In the genomic region with DNA sequence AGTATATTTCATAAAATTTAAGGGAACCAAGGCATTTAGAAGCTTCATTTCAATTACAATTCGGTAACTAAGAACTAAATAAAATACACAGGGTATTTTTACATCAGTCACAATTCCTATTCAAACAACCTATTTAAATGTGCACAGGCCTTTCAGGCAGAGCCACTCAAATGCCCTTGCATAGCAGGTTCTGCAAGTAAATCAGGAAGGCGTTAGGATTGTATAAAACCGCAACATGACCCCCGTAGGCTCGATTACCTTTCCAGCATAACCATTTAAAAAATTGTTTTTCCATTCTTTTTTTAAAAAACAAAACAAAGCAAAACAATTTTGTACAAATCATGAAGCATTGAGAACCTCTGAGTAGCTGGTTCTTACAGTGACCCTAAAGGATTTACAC, we compare ENCODE assay signal across 27 cellular contexts.
DNase-seq lines count a peak whose midpoint lies in the region; ATAC-seq, FAIRE-seq and TF ChIP-seq lines count a peak whose summit lies in the region.
"Had no signal": no experiment of that assay in that cellular context is flagged by ENCODE, and none has a peak within 500 bp of the region (broad histone marks: within the 10 kb centered on the region; RNA-seq: fewer than 3 reads in every experiment).

No MANE protein-coding gene starts in this region.

- H3K56ac ChIP-seq in H1 (replicated peaks; ENCODE audit: insufficient read length, low read depth, low read length) = no peak overlapping the region

- H3K36me3 Mint-ChIP-seq in T-helper 17 cell (ENCODE audit: low read depth) (peaks cover 2% of the 10 kb centered on the region), mesothelial cell of epicardium (no peaks in the 10 kb centered on the region)
- H3K36me3 Mint-ChIP-seq: activated naive CD8-positive, alpha-beta T cell treated with anti-CD3 and anti-CD28 coated beads for 36 hours; CD8-positive, alpha-beta T cell; naive B cell had no signal

- WGBS in H1 (ENCODE audit: extremely low coverage in 1 of 2, insufficient coverage in 1 of 2, insufficient read length in 1 of 2, insufficient replicate concordance in 2 of 2, low coverage in 1 of 2, low lambda C conversion rate in 2 of 2, missing lambda C conversion rate in 1 of 2), 2 experiments = 57% methylated on average over 5 of the region's 5 CpGs; no CpG with 5 or more reads in 1 of the 2 experiments
- 26 to 32% methylated on average over 5 of the region's 5 CpGs for WGBS in transverse colon (ENCODE audit: low coverage in 1 of 2), 2 donors

- no peak overlapping the region for H4K5ac ChIP-seq in H1 (ENCODE audit: insufficient read length, low read depth, low read length)

- no peak overlapping the region for H3K27ac Mint-ChIP-seq in T-helper 17 cell
- H3K27ac Mint-ChIP-seq in mesothelial cell of epicardium = no peak overlapping the region
- H3K27ac Mint-ChIP-seq: activated CD4-positive, alpha-beta T cell treated with anti-CD3 and anti-CD28 coated beads, Interleukin-2, amount 10 ng/mL, durations not matched to agents 7 days and 5 days; activated naive CD8-positive, alpha-beta T cell treated with anti-CD3 and anti-CD28 coated beads for 36 hours; activated T-helper 17 cell treated with anti-CD3 and anti-CD28 coated beads, Interleukin-2, amount 50 U/mL, for 72 hours; CD8-positive, alpha-beta T cell; HFFc6; naive B cell had no signal

- H3K9me3 ChIP-seq in H1 (ENCODE audit: insufficient read depth in 2 of 2, low read depth in 1 of 2, low read length in 1 of 2) = no peaks in the 10 kb centered on the region
- H3K9me3 ChIP-seq in transverse colon = no peaks in the 10 kb centered on the region
- H3K9me3 ChIP-seq in T-helper 17 cell (ENCODE audit: control insufficient read depth, low read length, poor library complexity, severe bottlenecking) = no peaks in the 10 kb centered on the region
- H3K9me3 ChIP-seq: right atrium auricular region had no signal

- no peak for TF ChIP-seq RAD21 in H1 (IDR thresholded peaks at IDR 0.05 in 1 of 2, conservative IDR thresholded peaks at IDR 0.05 in 1 of 2; ENCODE audit: low read depth in 2 of 2, low read length in 2 of 2)

- H3K4me3 Mint-ChIP-seq in T-helper 17 cell (no peak overlapping the region), mesothelial cell of epicardium (no peak overlapping the region)
- H3K4me3 Mint-ChIP-seq: activated CD4-positive, alpha-beta T cell treated with anti-CD3 and anti-CD28 coated beads, Interleukin-2, amount 10 ng/mL, durations not matched to agents 7 days and 5 days; activated naive CD8-positive, alpha-beta T cell treated with anti-CD3 and anti-CD28 coated beads for 36 hours; activated T-helper 17 cell treated with anti-CD3 and anti-CD28 coated beads, Interleukin-2, amount 50 U/mL, for 72 hours; CD8-positive, alpha-beta T cell; HFFc6; naive B cell had no signal

- no peak overlapping the region for H2BK5ac ChIP-seq in H1 (ENCODE audit: low read depth, low read length)

- H3K4me1 Mint-ChIP-seq in T-helper 17 cell (no peaks in the 10 kb centered on the region), mesothelial cell of epicardium (peaks cover 28% of the 10 kb centered on the region)
- H3K4me1 Mint-ChIP-seq: activated CD4-positive, alpha-beta T cell treated with anti-CD3 and anti-CD28 coated beads, Interleukin-2, amount 10 ng/mL, durations not matched to agents 7 days and 5 days; activated naive CD8-positive, alpha-beta T cell treated with anti-CD3 and anti-CD28 coated beads for 36 hours; activated T-helper 17 cell treated with anti-CD3 and anti-CD28 coated beads, Interleukin-2, amount 50 U/mL, for 72 hours; naive B cell had no signal

- TF ChIP-seq CTCF in H1 (IDR thresholded peaks at IDR 0.05; ENCODE audit: control extremely low read depth in 1 of 3, insufficient read depth in 1 of 3, low read depth in 1 of 3, low read length in 3 of 3) (no peak), transverse colon (IDR thresholded peaks at IDR 0.05) (no peak), mesothelial cell of epicardium (IDR thresholded peaks at IDR 0.05; ENCODE audit: unreplicated experiment) (no peak)

- FAIRE-seq in H1 (lab: Jason Lieb, UNC) = peak; percentile 55

- no peaks in the 10 kb centered on the region; the same call in 1 of the 2 replicates for H3K23me2 ChIP-seq in H1 (ENCODE audit: low read depth, low read length)

- ATAC-seq in T-helper 17 cell = no peak
- ATAC-seq: activated T-helper 17 cell treated with anti-CD3 and anti-CD28 coated beads, Interleukin-2, amount 50 U/mL, for 72 hours; CD8-positive, alpha-beta T cell; foreskin keratinocyte; stimulated activated naive CD8-positive, alpha-beta T cell treated with anti-CD3 and anti-CD28 coated beads, Interleukin-15, Interleukin-2, amounts not matched to agents 100 U/mL and 50 U/mL, for 24 hours had no signal

- H3K9me3 Mint-ChIP-seq in mesothelial cell of epicardium = no peaks in the 10 kb centered on the region
- H3K9me3 Mint-ChIP-seq: activated CD4-positive, alpha-beta T cell treated with anti-CD3 and anti-CD28 coated beads, Interleukin-2, amount 10 ng/mL, durations not matched to agents 7 days and 5 days; activated naive CD8-positive, alpha-beta T cell treated with anti-CD3 and anti-CD28 coated beads for 36 hours; activated T-helper 17 cell treated with anti-CD3 and anti-CD28 coated beads, Interleukin-2, amount 50 U/mL, for 72 hours; CD8-positive, alpha-beta T cell had no signal

- H3K27me3 ChIP-seq in H1 (replicated peaks in 1 of 4; ENCODE audit: control insufficient read depth in 3 of 4, extremely low read depth in 1 of 4, insufficient read depth in 3 of 4, low read length in 3 of 4) (no peaks in the 10 kb centered on the region), transverse colon (no peaks in the 10 kb centered on the region)
- H3K27me3 ChIP-seq: foreskin keratinocyte, right atrium auricular region had no signal

- H2BK15ac ChIP-seq in H1 (ENCODE audit: low read length) = no peak overlapping the region

- no peak overlapping the region for H3K4me3 ChIP-seq in H1 (ENCODE audit: extremely low read depth in 1 of 4, insufficient read depth in 2 of 4, low read depth in 3 of 4, low read length in 4 of 4)
- no peak overlapping the region for H3K4me3 ChIP-seq in transverse colon
- H3K4me3 ChIP-seq: right atrium auricular region had no signal

- H4K20me1 ChIP-seq in H1 (replicated peaks in 1 of 2; ENCODE audit: control insufficient read depth in 1 of 2, insufficient read depth in 2 of 2, low read length in 2 of 2) = no peaks in the 10 kb centered on the region

- in situ Hi-C loops in transverse colon (cut with MboI; ENCODE audit: low pct_ligation_motif_present in 1 of 4, low pct_unique_long_range_greater_than_20kb in 1 of 4, low sequenced_read_pairs in 3 of 4) = no loop called here

- H3K27ac ChIP-seq in H1 (ENCODE audit: low read depth, low read length) = no peak overlapping the region
- H3K27ac ChIP-seq in transverse colon = peak overlapping the region in 3 of 4 donors; percentile 20 to 62 (median 28)
- H3K27ac ChIP-seq: foreskin keratinocyte, right atrium auricular region had no signal

- H4K8ac ChIP-seq in H1 (ENCODE audit: extremely low read depth, insufficient read depth, low read length) = no peak overlapping the region

- TF ChIP-seq POLR2A in H1 (IDR thresholded peaks at IDR 0.05; ENCODE audit: control extremely low read depth in 1 of 2, low read depth in 2 of 2, low read length in 2 of 2) (no peak), transverse colon (IDR thresholded peaks at IDR 0.05) (no peak)

- H3K14ac ChIP-seq in H1 (ENCODE audit: insufficient read length) = no peak overlapping the region

- CTCF ChIA-PET in H1 (lab: Charles Lee; ENCODE audit: partially characterized antibody) = interaction anchor here (0.6 to 1.2 kb wide), 3 partner anchors 9 to 177 kb away, joined by 3 to 4 read pairs (median 3); no protein-coding TSS in a partner anchor

- no peak overlapping the region for H2AK5ac ChIP-seq in H1 (ENCODE audit: low read depth, low read length)

- no peak overlapping the region for H2BK120ac ChIP-seq in H1 (replicated peaks; ENCODE audit: low read depth, low read length)

- POLR2A ChIA-PET in H1 (lab: Charles Lee; ENCODE audit: partially characterized antibody) = interaction anchor here (0.6 kb wide), 1 partner anchor 16 kb away, joined by 3 read pairs; no protein-coding TSS in a partner anchor

- no peaks in the 10 kb centered on the region for H3K79me2 ChIP-seq in H1 (ENCODE audit: control insufficient read depth in 1 of 2, insufficient read depth in 2 of 2, low read length in 2 of 2)

- no peaks in the 10 kb centered on the region for H3K36me3 ChIP-seq in H1 (ENCODE audit: control insufficient read depth in 2 of 4, insufficient read depth in 4 of 4, low read length in 3 of 4)
- no peaks in the 10 kb centered on the region for H3K36me3 ChIP-seq in transverse colon
- H3K36me3 ChIP-seq: right atrium auricular region had no signal

- peak; percentile 11 for DNase-seq in NCI-H146 (lab: John Stamatoyannopoulos, UW)
- no peak for DNase-seq in NCI-H146 treated with DMSO at 0.1 percent for 48 hours (lab: John Stamatoyannopoulos, UW; ENCODE audit: unreplicated experiment)
- DNase-seq in NCI-H510A (lab: John Stamatoyannopoulos, UW) = peak; percentile 24
- no peak for DNase-seq in H1 (ENCODE audit: low read depth in 1 of 2, low spot score in 2 of 2)
- peak; percentile 43 for DNase-seq in transverse colon
- DNase-seq in T-helper 17 cell = no peak
- no peak for DNase-seq in inferior parietal cortex (ENCODE audit: extremely low spot score)
- DNase-seq in mesothelial cell of epicardium (ENCODE audit: low spot score in 2 of 2, unreplicated experiment in 2 of 2) = no peak
- DNase-seq: 8988T; activated CD4-positive, alpha-beta T cell treated with anti-CD3 and anti-CD28 coated beads, Interleukin-2, amount 10 ng/mL, durations not matched to agents 7 days and 5 days; activated naive CD8-positive, alpha-beta T cell treated with anti-CD3 and anti-CD28 coated beads for 36 hours; CD8-positive, alpha-beta T cell; effector CD4-positive, alpha-beta T cell; erythroblast; foreskin keratinocyte; HFFc6; hippocampal formation; Karpas-422; mammary epithelial cell; naive B cell; NCI-H1048; NCI-H226; stimulated activated CD4-positive, alpha-beta T cell treated with anti-CD3 and anti-CD28 coated beads, Interleukin-4, amount 100 ng/mL, for 24 hours; stimulated activated naive CD8-positive, alpha-beta T cell treated with anti-CD3 and anti-CD28 coated beads, Interleukin-15, Interleukin-2, amounts not matched to agents 100 U/mL and 50 U/mL, for 24 hours; T-helper 2 cell had no signal

- H3K4me1 ChIP-seq in H1 (replicated peaks in 1 of 4; ENCODE audit: control insufficient read depth in 3 of 4, insufficient read depth in 4 of 4, low read length in 3 of 4) = peaks cover 0 to 19% (median 6%) of the 10 kb centered on the region in 4 experiments; a peak in 4 of 7 replicates
- H3K4me1 ChIP-seq in transverse colon = peaks cover 0 to 25% (median 16%) of the 10 kb centered on the region in 4 donors
- H3K4me1 ChIP-seq: foreskin keratinocyte, right atrium auricular region had no signal

- H4K91ac ChIP-seq in H1 (replicated peaks; ENCODE audit: insufficient read length, low read length) = no peak overlapping the region

- H3K27me3 Mint-ChIP-seq in T-helper 17 cell (peaks cover 16% of the 10 kb centered on the region), mesothelial cell of epicardium (ENCODE audit: low read depth) (peaks cover 41% of the 10 kb centered on the region)
- H3K27me3 Mint-ChIP-seq: activated CD4-positive, alpha-beta T cell treated with anti-CD3 and anti-CD28 coated beads, Interleukin-2, amount 10 ng/mL, durations not matched to agents 7 days and 5 days had no signal

- H3K23ac ChIP-seq in H1 (ENCODE audit: insufficient read length) = no peak overlapping the region

- intact Hi-C loops in transverse colon (cut with DNase I; ENCODE audit: low total_unique reads) = no loop called here

- no peak overlapping the region for H2BK12ac ChIP-seq in H1 (ENCODE audit: low read depth, low read length)

- H3K79me1 ChIP-seq in H1 (ENCODE audit: low read depth, low read length) = no peaks in the 10 kb centered on the region

- H3K4me2 ChIP-seq in H1 (ENCODE audit: insufficient read depth in 1 of 2, low read depth in 2 of 2, low read length in 2 of 2) = peak overlapping the region in 1 of 2 experiments; percentile 47; a peak in 2 of 4 replicates

- no peak overlapping the region for H3K18ac ChIP-seq in H1 (ENCODE audit: extremely low read depth, low read length)

- no peak overlapping the region for H3K9ac ChIP-seq in H1 (replicated peaks in 1 of 4; ENCODE audit: extremely low read depth in 1 of 4, low read depth in 3 of 4, low read length in 3 of 4)

- TF ChIP-seq EP300 in H1 (IDR thresholded peaks at IDR 0.05; ENCODE audit: borderline replicate concordance in 1 of 2, low read depth in 2 of 2, low read length in 2 of 2) = no peak
- TF ChIP-seq EP300 in transverse colon (IDR thresholded peaks at IDR 0.05; ENCODE audit: low read depth) = no peak

- H2BK20ac ChIP-seq in H1 (ENCODE audit: low read length) = no peak overlapping the region

- H3K4ac ChIP-seq in H1 (replicated peaks; ENCODE audit: insufficient read length, low read depth, low read length) = no peak overlapping the region

- no peak overlapping the region for H2AFZ ChIP-seq in H1 (ENCODE audit: low read length)

Comparison
In these comparisons a context has a peak if more than half of its experiments do, and no peak if none do; other contexts are left out.
1. DNase-seq: peak in NCI-H146 (single experiment), NCI-H510A (single experiment) and transverse colon (single experiment); none in NCI-H146 treated with DMSO at 0.1 percent for 48 hours (single experiment), H1 (0 of 2), T-helper 17 cell (0 of 3), inferior parietal cortex (single experiment) and mesothelial cell of epicardium (0 of 2).